22 cellular contexts compared by ENCODE assay signal in genomic region chr12:52581066-52581465, GRCh38. TPM values are rescaled to one million over a fixed set of nuclear protein-coding genes. Genes with fewer than 3 reads are reported as not detected.
"Had no signal": no experiment of that assay in that cellular context is flagged by ENCODE, and none has a peak within 500 bp of the region (broad histone marks: within the 10 kb centered on the region; RNA-seq: fewer than 3 reads in every experiment).

No MANE protein-coding gene starts in this region.

- H3K9me3 ChIP-seq: left lung, ovary, psoas muscle, tibial nerve had no signal

- DNase-seq: activated CD4-positive, alpha-beta T cell treated with anti-CD3 and anti-CD28 coated beads, Interleukin-2, amount 10 ng/mL, durations not matched to agents 24 days and 14 days; activated CD8-positive, alpha-beta T cell treated with anti-CD3 and anti-CD28 coated beads for 36 hours; activated naive CD4-positive, alpha-beta T cell; activated naive CD8-positive, alpha-beta T cell treated with anti-CD3 and anti-CD28 coated beads, Interleukin-2, amount 50 U/mL, for 24 hours; activated T-cell treated with anti-CD3 and anti-CD28 coated beads, Interleukin-2, amount 50 U/mL, for 1 hour; anterior cingulate cortex; left lung; naive thymus-derived CD4-positive, alpha-beta T cell; psoas muscle; right cardiac atrium; stimulated activated CD4-positive, alpha-beta T cell treated with anti-CD3 and anti-CD28 coated beads, Interleukin-4, amount 100 ng/mL, for 4 hours; stimulated activated naive CD4-positive, alpha-beta T cell; T-helper 1 cell; T1000 had no signal

- H3K27ac ChIP-seq: left lung, ovary, psoas muscle, tibial nerve had no signal

- H3K9me3 Mint-ChIP-seq: activated CD4-positive, alpha-beta T cell treated with anti-CD3 and anti-CD28 coated beads, Interleukin-2, amount 10 ng/mL, durations not matched to agents 24 days and 14 days; activated CD8-positive, alpha-beta T cell treated with anti-CD3 and anti-CD28 coated beads for 36 hours; activated naive CD8-positive, alpha-beta T cell treated with anti-CD3 and anti-CD28 coated beads, Interleukin-2, amount 50 U/mL, for 24 hours; activated T-helper 17 cell treated with anti-CD3 and anti-CD28 coated beads, Interleukin-2, amount 50 U/mL, for 72 hours; naive thymus-derived CD4-positive, alpha-beta T cell had no signal

- H3K4me3 Mint-ChIP-seq: activated CD4-positive, alpha-beta T cell treated with anti-CD3 and anti-CD28 coated beads, Interleukin-2, amount 10 ng/mL, durations not matched to agents 24 days and 14 days; activated CD8-positive, alpha-beta T cell treated with anti-CD3 and anti-CD28 coated beads for 36 hours; activated naive CD8-positive, alpha-beta T cell treated with anti-CD3 and anti-CD28 coated beads, Interleukin-2, amount 50 U/mL, for 24 hours; activated T-helper 17 cell treated with anti-CD3 and anti-CD28 coated beads, Interleukin-2, amount 50 U/mL, for 72 hours had no signal

- H3K4me1 ChIP-seq: left lung, psoas muscle, tibial nerve had no signal

- H3K4me3 ChIP-seq: left lung, ovary, psoas muscle, tibial nerve had no signal

- H3K27me3 Mint-ChIP-seq: activated CD8-positive, alpha-beta T cell treated with anti-CD3 and anti-CD28 coated beads for 36 hours; activated naive CD8-positive, alpha-beta T cell treated with anti-CD3 and anti-CD28 coated beads, Interleukin-2, amount 50 U/mL, for 24 hours had no signal

- H3K36me3 ChIP-seq: left lung, ovary, tibial nerve had no signal

- H3K36me3 Mint-ChIP-seq: naive thymus-derived CD4-positive, alpha-beta T cell had no signal

- H3K27ac Mint-ChIP-seq: activated CD4-positive, alpha-beta T cell treated with anti-CD3 and anti-CD28 coated beads, Interleukin-2, amount 10 ng/mL, durations not matched to agents 24 days and 14 days; activated CD8-positive, alpha-beta T cell treated with anti-CD3 and anti-CD28 coated beads for 36 hours; activated naive CD8-positive, alpha-beta T cell treated with anti-CD3 and anti-CD28 coated beads, Interleukin-2, amount 50 U/mL, for 24 hours; activated T-helper 17 cell treated with anti-CD3 and anti-CD28 coated beads, Interleukin-2, amount 50 U/mL, for 72 hours had no signal

- ATAC-seq: activated CD8-positive, alpha-beta T cell treated with anti-CD3 and anti-CD28 coated beads for 36 hours; activated naive CD8-positive, alpha-beta T cell treated with anti-CD3 and anti-CD28 coated beads, Interleukin-2, amount 50 U/mL, for 24 hours; activated T-helper 17 cell treated with anti-CD3 and anti-CD28 coated beads, Interleukin-2, amount 50 U/mL, for 72 hours; left lung; naive thymus-derived CD4-positive, alpha-beta T cell; psoas muscle; right cardiac atrium had no signal

- H3K27me3 ChIP-seq: ovary, tibial nerve had no signal

RNA-seq across cellular contexts. Expression of gene KRT74, which starts 7.4 kb away (rescaled TPM):
- total RNA-seq: activated CD4-positive, alpha-beta T cell treated with anti-CD3 and anti-CD28 coated beads, Interleukin-2, amount 10 ng/mL, durations not matched to agents 24 days and 14 days; activated CD8-positive, alpha-beta T cell treated with anti-CD3 and anti-CD28 coated beads for 36 hours; activated T-helper 17 cell treated with anti-CD3 and anti-CD28 coated beads, Interleukin-2, amount 50 U/mL, for 72 hours; dermis microvascular lymphatic vessel endothelial cell; frontal cortex; kidney epithelial cell; left lung; mucosa of gallbladder; ovary; psoas muscle; subcutaneous adipose tissue; tibial nerve had no signal
- polyA plus RNA-seq: naive thymus-derived CD4-positive, alpha-beta T cell; ovary; psoas muscle had no signal

RNA-seq across cellular contexts. Expression of gene KRT72, which starts 20.2 kb away (rescaled TPM):
- total RNA-seq: activated T-helper 17 cell treated with anti-CD3 and anti-CD28 coated beads, Interleukin-2, amount 50 U/mL, for 72 hours; dermis microvascular lymphatic vessel endothelial cell; frontal cortex; kidney epithelial cell; left lung; mucosa of gallbladder; ovary; psoas muscle; right cardiac atrium; subcutaneous adipose tissue; tibial nerve had no signal
- polyA plus RNA-seq: ovary, psoas muscle, right cardiac atrium had no signal

RNA-seq across cellular contexts. Expression of gene KRT71, which starts 28.1 kb away (rescaled TPM):
- total RNA-seq: activated CD4-positive, alpha-beta T cell treated with anti-CD3 and anti-CD28 coated beads, Interleukin-2, amount 10 ng/mL, durations not matched to agents 24 days and 14 days; activated CD8-positive, alpha-beta T cell treated with anti-CD3 and anti-CD28 coated beads for 36 hours; activated T-helper 17 cell treated with anti-CD3 and anti-CD28 coated beads, Interleukin-2, amount 50 U/mL, for 72 hours; dermis microvascular lymphatic vessel endothelial cell; frontal cortex; kidney epithelial cell; left lung; mucosa of gallbladder; naive thymus-derived CD4-positive, alpha-beta T cell; ovary; psoas muscle; right cardiac atrium; subcutaneous adipose tissue; tibial nerve had no signal
- polyA plus RNA-seq: naive thymus-derived CD4-positive, alpha-beta T cell; ovary; psoas muscle; right cardiac atrium had no signal

RNA-seq across cellular contexts. Expression of gene KRT73, which starts 37.3 kb away (rescaled TPM):
- total RNA-seq: activated CD4-positive, alpha-beta T cell treated with anti-CD3 and anti-CD28 coated beads, Interleukin-2, amount 10 ng/mL, durations not matched to agents 24 days and 14 days; activated T-helper 17 cell treated with anti-CD3 and anti-CD28 coated beads, Interleukin-2, amount 50 U/mL, for 72 hours; dermis microvascular lymphatic vessel endothelial cell; frontal cortex; kidney epithelial cell; left lung; mucosa of gallbladder; ovary; psoas muscle; right cardiac atrium; subcutaneous adipose tissue; tibial nerve had no signal
- polyA plus RNA-seq: ovary, psoas muscle, right cardiac atrium had no signal
